In genomic region chr11:27209562-27210005, GRCh38 we compare ENCODE assay signal across 9 cellular contexts.
DNase-seq lines count a peak whose midpoint lies in the region; ATAC-seq and TF ChIP-seq lines count a peak whose summit lies in the region.
"Had no signal": no experiment of that assay in that cellular context is flagged by ENCODE, and none has a peak within 500 bp of the region (broad histone marks: within the 10 kb centered on the region; RNA-seq: fewer than 3 reads in every experiment).

No MANE protein-coding gene starts in this region.

- H3K4me1 ChIP-seq in foreskin keratinocyte: peaks cover 32% of the 10 kb centered on the region

- peak; percentile 97 for DNase-seq in EH (ENCODE audit: low read depth)
- DNase-seq in NCI-H774 (lab: John Stamatoyannopoulos, UW): peak; percentile 6
- peak; percentile 98 to 99 for DNase-seq in foreskin keratinocyte
- DNase-seq in ureter (ENCODE audit: low spot score): peak; percentile 62
- no peak for DNase-seq in activated CD8-positive, alpha-beta memory T cell treated with anti-CD3 and anti-CD28 coated beads, Interleukin-2, amount 50 U/mL, for 4 hours
- no peak for DNase-seq in activated CD4-positive, alpha-beta T cell treated with anti-CD3 and anti-CD28 coated beads, Interleukin-2, amount 50 U/mL, for 4 hours
- no peak for DNase-seq in cerebellar nuclear complex (lab: John Stamatoyannopoulos, UW)

- peak overlapping the region; percentile 59 for H3K27ac ChIP-seq in foreskin keratinocyte
- H3K27ac ChIP-seq: HL-60 had no signal

- H3K27me3 ChIP-seq in foreskin keratinocyte: no peaks in the 10 kb centered on the region

- no peak for TF ChIP-seq CTCF in foreskin keratinocyte (conservative IDR thresholded peaks at IDR 0.05)

- ATAC-seq in HG02870 (IDR thresholded peaks at IDR 0.05; ENCODE audit: unreplicated experiment) (peak; percentile 48), foreskin keratinocyte (peak; percentile 98)

Comparison
In these comparisons a context has a peak if more than half of its experiments do, and no peak if none do; other contexts are left out.
1. DNase-seq: peak in EH (single experiment), NCI-H774 (single experiment), foreskin keratinocyte (2 of 2) and ureter (single experiment); none in activated CD8-positive, alpha-beta memory T cell treated with anti-CD3 and anti-CD28 coated beads, Interleukin-2, amount 50 U/mL, for 4 hours (single experiment), activated CD4-positive, alpha-beta T cell treated with anti-CD3 and anti-CD28 coated beads, Interleukin-2, amount 50 U/mL, for 4 hours (0 of 2) and cerebellar nuclear complex (0 of 2).